In the genomic region with DNA sequence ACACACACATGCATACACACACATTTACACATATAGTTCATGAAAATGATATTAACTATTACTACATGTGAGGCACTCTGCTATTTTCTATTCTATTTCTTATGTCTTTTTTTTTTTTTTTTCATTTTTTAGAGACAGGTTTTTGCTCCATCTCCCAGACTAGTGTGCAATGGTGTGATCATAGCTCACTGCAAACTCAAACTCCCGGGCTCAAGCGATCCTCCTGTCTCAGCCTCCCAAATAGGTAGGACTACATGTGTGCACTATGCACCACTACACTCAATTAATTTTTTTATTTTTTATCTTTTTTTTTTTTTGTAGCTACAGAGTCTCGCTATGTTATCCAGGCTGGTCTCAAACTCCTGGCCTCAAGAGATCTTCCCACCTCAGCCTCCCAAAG, we compare ENCODE assay signal across 22 cellular contexts.
"Had no signal": no experiment of that assay in that cellular context is flagged by ENCODE, and none has a peak within 500 bp of the region (broad histone marks: within the 10 kb centered on the region; RNA-seq: fewer than 3 reads in every experiment).

No MANE protein-coding gene starts in this region.

- H3K36me3 ChIP-seq: left lung had no signal

- ATAC-seq: activated CD4-positive, alpha-beta T cell treated with anti-CD3 and anti-CD28 coated beads for 36 hours; activated T-cell treated with anti-CD3 and anti-CD28 coated beads, Interleukin-2, amount 50 U/mL, for 4 hours; natural killer cell treated with Interleukin-12 subunit alpha and Interleukin-12 subunit beta and Interleukin-15 and Interleukin-18, amount 100 ng/mL, for 72 hours had no signal

- H3K9me3 ChIP-seq: left lung, testis had no signal

- H3K27ac ChIP-seq: left lung, testis had no signal

- DNase-seq: activated B cell treated with CpG ODN at 0.5 μM for 24 hours; activated CD4-positive, alpha-beta T cell treated with anti-CD3 and anti-CD28 coated beads for 36 hours; activated CD4-positive, alpha-beta T cell treated with anti-CD3 and anti-CD28 coated beads, Interleukin-2, amount 50 U/mL, for 4 hours; activated CD8-positive, alpha-beta memory T cell treated with anti-CD3 and anti-CD28 coated beads for 24 hours; activated CD8-positive, alpha-beta memory T cell treated with anti-CD3 and anti-CD28 coated beads, Interleukin-2, amount 50 U/mL, for 4 hours; activated naive CD4-positive, alpha-beta T cell treated with Interleukin-2 at 50 U/mL for 16 hours; activated naive CD8-positive, alpha-beta T cell treated with anti-CD3 and anti-CD28 coated beads for 36 hours; activated T-cell treated with anti-CD3 and anti-CD28 coated beads, Interleukin-2, amount 50 U/mL, for 4 hours; cerebellar nuclear complex; effector CD8-positive, alpha-beta T cell; foreskin melanocyte; immature natural killer cell; left lung; right cardiac atrium; stimulated activated CD4-positive, alpha-beta T cell treated with anti-CD3 and anti-CD28 coated beads, Interleukin-1b, Interleukin-23, amount 100 ng/mL, for 48 hours; T-helper 1 cell; testis had no signal

- H3K4me3 ChIP-seq: left lung, skin epidermis, testis had no signal

- FAIRE-seq: astrocyte, bronchial epithelial cell, TTC549 had no signal

- H3K27me3 ChIP-seq: left lung, testis had no signal
